ENCODE assay signal across 1 cellular context in the genomic region with DNA sequence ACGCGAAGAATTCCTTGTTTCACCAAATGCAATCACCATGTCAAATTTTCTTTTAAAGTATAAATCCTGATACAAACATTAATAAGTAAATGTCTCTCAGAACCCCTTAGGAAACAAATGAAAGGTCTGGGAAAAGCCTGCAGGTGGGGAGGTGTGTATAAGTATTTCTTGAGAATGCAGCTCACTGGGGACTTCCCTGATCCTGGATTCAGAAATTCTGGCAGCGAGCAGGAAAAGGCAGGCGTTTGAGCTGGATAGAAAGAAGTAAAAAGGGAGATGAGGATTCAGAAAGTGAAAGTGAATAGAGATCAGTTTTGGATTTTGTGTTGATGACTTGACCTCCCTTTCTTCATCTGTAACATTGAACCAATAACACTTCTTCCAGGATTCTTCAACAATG.
TF ChIP-seq lines count a peak whose summit lies in the region.

No MANE protein-coding gene starts in this region.

TF ChIP-seq in SK-N-SH, 30 proteins besides CTCF, POLR2A, EP300 and RAD21 (continued from another document):
- TF ChIP-seq, protein P1, sequence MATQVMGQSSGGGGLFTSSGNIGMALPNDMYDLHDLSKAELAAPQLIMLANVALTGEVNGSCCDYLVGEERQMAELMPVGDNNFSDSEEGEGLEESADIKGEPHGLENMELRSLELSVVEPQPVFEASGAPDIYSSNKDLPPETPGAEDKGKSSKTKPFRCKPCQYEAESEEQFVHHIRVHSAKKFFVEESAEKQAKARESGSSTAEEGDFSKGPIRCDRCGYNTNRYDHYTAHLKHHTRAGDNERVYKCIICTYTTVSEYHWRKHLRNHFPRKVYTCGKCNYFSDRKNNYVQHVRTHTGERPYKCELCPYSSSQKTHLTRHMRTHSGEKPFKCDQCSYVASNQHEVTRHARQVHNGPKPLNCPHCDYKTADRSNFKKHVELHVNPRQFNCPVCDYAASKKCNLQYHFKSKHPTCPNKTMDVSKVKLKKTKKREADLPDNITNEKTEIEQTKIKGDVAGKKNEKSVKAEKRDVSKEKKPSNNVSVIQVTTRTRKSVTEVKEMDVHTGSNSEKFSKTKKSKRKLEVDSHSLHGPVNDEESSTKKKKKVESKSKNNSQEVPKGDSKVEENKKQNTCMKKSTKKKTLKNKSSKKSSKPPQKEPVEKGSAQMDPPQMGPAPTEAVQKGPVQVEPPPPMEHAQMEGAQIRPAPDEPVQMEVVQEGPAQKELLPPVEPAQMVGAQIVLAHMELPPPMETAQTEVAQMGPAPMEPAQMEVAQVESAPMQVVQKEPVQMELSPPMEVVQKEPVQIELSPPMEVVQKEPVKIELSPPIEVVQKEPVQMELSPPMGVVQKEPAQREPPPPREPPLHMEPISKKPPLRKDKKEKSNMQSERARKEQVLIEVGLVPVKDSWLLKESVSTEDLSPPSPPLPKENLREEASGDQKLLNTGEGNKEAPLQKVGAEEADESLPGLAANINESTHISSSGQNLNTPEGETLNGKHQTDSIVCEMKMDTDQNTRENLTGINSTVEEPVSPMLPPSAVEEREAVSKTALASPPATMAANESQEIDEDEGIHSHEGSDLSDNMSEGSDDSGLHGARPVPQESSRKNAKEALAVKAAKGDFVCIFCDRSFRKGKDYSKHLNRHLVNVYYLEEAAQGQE (IDR thresholded peaks at IDR 0.05; ENCODE audit: low read depth, low read length): no peak
- TF ChIP-seq, protein P2, sequence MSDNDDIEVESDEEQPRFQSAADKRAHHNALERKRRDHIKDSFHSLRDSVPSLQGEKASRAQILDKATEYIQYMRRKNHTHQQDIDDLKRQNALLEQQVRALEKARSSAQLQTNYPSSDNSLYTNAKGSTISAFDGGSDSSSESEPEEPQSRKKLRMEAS (IDR thresholded peaks at IDR 0.05; ENCODE audit: low read depth): no peak
- TF ChIP-seq FOSL2 (IDR thresholded peaks at IDR 0.05; ENCODE audit: borderline replicate concordance, low read depth) (no peak), SMC3 (IDR thresholded peaks at IDR 0.05; ENCODE audit: low read depth, low read length) (no peak), RCOR1 (IDR thresholded peaks at IDR 0.05; ENCODE audit: low read length) (no peak), RXRA (IDR thresholded peaks at IDR 0.05; ENCODE audit: borderline replicate concordance, low read depth) (no peak), FOXJ3 (CRISPR knock-in tag; IDR thresholded peaks at IDR 0.05) (no peak)
